In the genomic region with DNA sequence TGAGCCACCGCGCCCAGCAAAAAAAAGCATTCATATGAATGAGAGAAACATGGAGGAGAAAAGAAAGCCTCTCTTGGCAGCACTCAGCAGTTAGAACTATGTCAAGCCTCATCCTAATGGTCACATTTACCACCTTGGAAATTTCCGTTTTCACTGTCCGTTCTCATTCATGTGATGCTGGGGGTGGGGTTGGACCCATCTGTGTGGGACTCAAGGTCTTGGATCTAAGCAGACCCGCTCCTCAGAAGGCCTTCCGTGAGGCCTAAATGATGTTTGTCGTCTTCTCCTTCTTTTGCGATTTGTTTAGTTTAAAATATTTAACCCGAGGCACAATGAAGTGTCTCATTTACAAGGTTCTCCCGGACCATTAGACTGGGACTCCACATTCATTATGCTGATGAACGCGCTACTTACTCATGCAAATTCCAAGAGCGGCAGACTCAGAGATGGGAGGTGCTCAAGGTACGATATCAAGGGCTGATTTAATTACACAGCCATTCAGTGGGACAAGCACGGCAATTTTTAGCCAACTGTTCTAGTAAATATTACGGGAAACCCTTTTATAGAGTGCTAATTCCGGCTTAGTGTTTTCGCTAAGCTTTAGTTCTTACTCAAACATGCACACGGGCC, we compare ENCODE assay signal across 8 cellular contexts.
DNase-seq lines count a peak whose midpoint lies in the region; ATAC-seq, FAIRE-seq and TF ChIP-seq lines count a peak whose summit lies in the region.

No MANE protein-coding gene starts in this region.

- intact Hi-C loops in adrenal gland (cut with DNase I) = no loop called here

- no peak for TF ChIP-seq EP300 in A549 (IDR thresholded peaks at IDR 0.05)

- H3K27ac Mint-ChIP-seq in GM23338 = peak overlapping the region; percentile 94

- H3K9me2 ChIP-seq in GM23338 (ENCODE audit: insufficient read depth) = 0 out of 2 replicates have a peak, but pooled peaks cover 3% of the 10 kb centered on the region

- H3K4me3 ChIP-seq in A549 = no peak overlapping the region
- H3K4me3 ChIP-seq in GM23338 = peak overlapping the region; percentile 59
- peak overlapping the region in 1 of 4 donors; percentile 70 for H3K4me3 ChIP-seq in adrenal gland
- peak overlapping the region; percentile 85 for H3K4me3 ChIP-seq in mononuclear cell (ENCODE audit: low read length)

- H3K4me1 ChIP-seq in A549 = 0 out of 3 replicates have a peak, but pooled peaks cover 9% of the 10 kb centered on the region
- peaks cover 45% of the 10 kb centered on the region for H3K4me1 ChIP-seq in GM23338 (ENCODE audit: insufficient read depth)
- H3K4me1 ChIP-seq in adrenal gland (replicated peaks in 1 of 2) = peaks cover 0 to 5% of the 10 kb centered on the region in 2 donors
- peaks cover 26% of the 10 kb centered on the region for H3K4me1 ChIP-seq in mononuclear cell (ENCODE audit: insufficient read depth, low read length)

- DNase-seq in A549 (ENCODE audit: low read depth in 1 of 2, low spot score in 1 of 2) (no peak), GM23338 (ENCODE audit: low spot score) (peak; percentile 66), adrenal gland (no peak), NCI-H2107 (lab: John Stamatoyannopoulos, UW) (no peak), NAMALWA (ENCODE audit: low spot score) (no peak)
- no peak for DNase-seq in stimulated activated CD4-positive, alpha-beta T cell treated with anti-CD3 and anti-CD28 coated beads, Interleukin-4, amount 100 ng/mL, for 4 hours
- no peak for DNase-seq in effector CD8-positive, alpha-beta T cell (lab: John Stamatoyannopoulos, UW)

- H3K36me3 ChIP-seq in GM23338 (ENCODE audit: insufficient read depth) (no peaks in the 10 kb centered on the region), adrenal gland (replicated peaks in 1 of 2) (no peaks in the 10 kb centered on the region)

- H3K27ac ChIP-seq in A549 (no peak overlapping the region), GM23338 (ENCODE audit: low read depth) (peak overlapping the region; percentile 97), adrenal gland (peak overlapping the region in 3 of 5 donors; percentile 49 to 80 (median 56))

- H4K20me1 ChIP-seq in GM23338 (replicated peaks; ENCODE audit: insufficient read depth) = no peaks in the 10 kb centered on the region

- H3K9me3 Mint-ChIP-seq in GM23338 = no peaks in the 10 kb centered on the region

- FAIRE-seq in A549 (lab: Jason Lieb, UNC) = no peak

- peaks cover 8% of the 10 kb centered on the region; the same call in 1 of the 2 replicates for H3F3A ChIP-seq in GM23338 (replicated peaks; ENCODE audit: low read depth)

- peaks cover 27% of the 10 kb centered on the region for H3K79me2 ChIP-seq in GM23338 (replicated peaks; ENCODE audit: insufficient read depth)

- WGBS in A549 (ENCODE audit: missing lambda C conversion rate) = 92% methylated on average over 19 of the region's 19 CpGs
- WGBS in adrenal gland, 4 donors = 88 to 94% (median 92%) methylated on average over 19 of the region's 19 CpGs

- TF ChIP-seq POLR2A in A549 (IDR thresholded peaks at IDR 0.05; ENCODE audit: low read length) = no peak
- TF ChIP-seq POLR2A in adrenal gland (IDR thresholded peaks at IDR 0.05) = no peak

- peaks cover 19% of the 10 kb centered on the region for H3K27me3 Mint-ChIP-seq in GM23338 (ENCODE audit: insufficient read depth, low read depth, poor library complexity)

- H3K9me3 ChIP-seq in A549 (no peaks in the 10 kb centered on the region), adrenal gland (replicated peaks in 1 of 3) (no peaks in the 10 kb centered on the region), mononuclear cell (ENCODE audit: low read depth, low read length) (no peaks in the 10 kb centered on the region)

- POLR2A ChIA-PET in A549 (lab: Yijun Ruan, JAX) = no interaction called here

- peaks cover 9% of the 10 kb centered on the region; the same call in 2 of the 3 replicates for H3K36me3 Mint-ChIP-seq in GM23338 (ENCODE audit: low read depth)

- no peaks in the 10 kb centered on the region for H3K27me3 ChIP-seq in GM23338 (ENCODE audit: insufficient read depth)
- H3K27me3 ChIP-seq in adrenal gland = no peaks in the 10 kb centered on the region
- H3K27me3 ChIP-seq in mononuclear cell (ENCODE audit: insufficient read depth, low read length) = no peaks in the 10 kb centered on the region

- no peak for TF ChIP-seq RAD21 in A549 (conservative IDR thresholded peaks at IDR 0.05 in 1 of 2, IDR thresholded peaks at IDR 0.05 in 1 of 2)

- TF ChIP-seq CTCF in A549 (IDR thresholded peaks at IDR 0.05) = no peak
- TF ChIP-seq CTCF in GM23338 (conservative IDR thresholded peaks at IDR 0.05; ENCODE audit: low read depth in 2 of 2) = no peak
- TF ChIP-seq CTCF in adrenal gland (IDR thresholded peaks at IDR 0.05) = no peak

- H3K4me2 ChIP-seq in A549 = peak overlapping the region; percentile 93
- H3K4me2 ChIP-seq in GM23338 = peak overlapping the region; percentile 83

- ATAC-seq in A549 (no peak), GM23338 (peak; percentile 9)

- CTCF ChIA-PET in A549 (lab: Yijun Ruan, JAX) = no interaction called here

- H3K4me1 Mint-ChIP-seq in GM23338 = peaks cover 62% of the 10 kb centered on the region

- no peak overlapping the region for H2AFZ ChIP-seq in GM23338

- peak overlapping the region; percentile 60 for H3K4me3 Mint-ChIP-seq in GM23338

TF ChIP-seq in A549, 52 proteins besides CTCF, POLR2A, EP300 and RAD21 (continues in another document):
- TF ChIP-seq MAZ (IDR thresholded peaks at IDR 0.05; ENCODE audit: borderline replicate concordance, low read depth, low read length) (no peak), RARB (CRISPR knock-in tag; IDR thresholded peaks at IDR 0.05) (no peak), JUN (IDR thresholded peaks at IDR 0.05) (no peak), HOXA7 (CRISPR knock-in tag; IDR thresholded peaks at IDR 0.05) (no peak), FOSL2 (IDR thresholded peaks at IDR 0.05) (no peak), FOSL2 (CRISPR knock-in tag; IDR thresholded peaks at IDR 0.05) (no peak), ZNF302 (CRISPR knock-in tag; IDR thresholded peaks at IDR 0.05) (no peak), NR3C1 (IDR thresholded peaks at IDR 0.05) (no peak), RCOR1 (IDR thresholded peaks at IDR 0.05; ENCODE audit: low read depth, low read length) (no peak), HOXB13 (CRISPR knock-in tag; IDR thresholded peaks at IDR 0.05; ENCODE audit: low read depth) (no peak), MAFK (IDR thresholded peaks at IDR 0.05; ENCODE audit: partially characterized antibody) (no peak), JUNB (IDR thresholded peaks at IDR 0.05) (no peak)
- TF ChIP-seq, protein P1, sequence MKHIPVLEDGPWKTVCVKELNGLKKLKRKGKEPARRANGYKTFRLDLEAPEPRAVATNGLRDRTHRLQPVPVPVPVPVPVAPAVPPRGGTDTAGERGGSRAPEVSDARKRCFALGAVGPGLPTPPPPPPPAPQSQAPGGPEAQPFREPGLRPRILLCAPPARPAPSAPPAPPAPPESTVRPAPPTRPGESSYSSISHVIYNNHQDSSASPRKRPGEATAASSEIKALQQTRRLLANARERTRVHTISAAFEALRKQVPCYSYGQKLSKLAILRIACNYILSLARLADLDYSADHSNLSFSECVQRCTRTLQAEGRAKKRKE (CRISPR knock-in tag; IDR thresholded peaks at IDR 0.05; ENCODE audit: low read depth) = no peak
- TF ChIP-seq, protein P2, sequence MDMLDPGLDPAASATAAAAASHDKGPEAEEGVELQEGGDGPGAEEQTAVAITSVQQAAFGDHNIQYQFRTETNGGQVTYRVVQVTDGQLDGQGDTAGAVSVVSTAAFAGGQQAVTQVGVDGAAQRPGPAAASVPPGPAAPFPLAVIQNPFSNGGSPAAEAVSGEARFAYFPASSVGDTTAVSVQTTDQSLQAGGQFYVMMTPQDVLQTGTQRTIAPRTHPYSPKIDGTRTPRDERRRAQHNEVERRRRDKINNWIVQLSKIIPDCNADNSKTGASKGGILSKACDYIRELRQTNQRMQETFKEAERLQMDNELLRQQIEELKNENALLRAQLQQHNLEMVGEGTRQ (IDR thresholded peaks at IDR 0.05) = no peak

TF ChIP-seq in GM23338, 12 proteins besides CTCF, POLR2A, EP300 and RAD21:
- TF ChIP-seq ETS1 (IDR thresholded peaks at IDR 0.05) (no peak), NANOG (IDR thresholded peaks at IDR 0.05; ENCODE audit: borderline replicate concordance) (peak; percentile 40; the same call in 1 of the 2 replicates), POLR2AphosphoS5 (IDR thresholded peaks at IDR 0.05; ENCODE audit: low read depth) (peak; percentile 49)

Comparison
In these comparisons a context has a peak if more than half of its experiments do, and no peak if none do; other contexts are left out.
1. H3K27ac ChIP-seq: peak in GM23338 (single experiment) and adrenal gland (3 of 5); none in A549 (0 of 2).